In genomic region chr19:40633207-40633606, GRCh38 we compare ENCODE assay signal across 15 cellular contexts. TPM values are rescaled to one million over a fixed set of nuclear protein-coding genes. Genes with fewer than 3 reads are reported as not detected.
DNase-seq lines count a peak whose midpoint lies in the region; ATAC-seq and TF ChIP-seq lines count a peak whose summit lies in the region.
"Had no signal": no experiment of that assay in that cellular context is flagged by ENCODE, and none has a peak within 500 bp of the region (broad histone marks: within the 10 kb centered on the region; RNA-seq: fewer than 3 reads in every experiment).

No MANE protein-coding gene starts in this region.

- peaks cover 51% of the 10 kb centered on the region for H3K27me3 Mint-ChIP-seq in WTC11 (ENCODE audit: low read depth)
- peaks cover 2% of the 10 kb centered on the region for H3K27me3 Mint-ChIP-seq in glutamatergic neuron (ENCODE audit: unreplicated experiment)

- POLR2A ChIA-PET in WTC11 (lab: Charles Lee), result no interaction called here

- DNase-seq in GM20000 (ENCODE audit: low spot score), result peak; percentile 21
- no peak for DNase-seq in WTC11 (ENCODE audit: low spot score)
- DNase-seq in fibroblast of gingiva (ENCODE audit: low read depth), result peak; percentile 67
- no peak for DNase-seq in stimulated activated effector memory CD8-positive, alpha-beta T cell treated with anti-CD3 and anti-CD28 coated beads, Interleukin-12 subunit alpha, Interleukin-12 subunit beta, amount 100 ng/mL, for 72 hours (ENCODE audit: low spot score in 2 of 2)
- no peak for DNase-seq in NCI-H1436 treated with DMSO at 0.1 percent for 48 hours (lab: John Stamatoyannopoulos, UW)
- no peak for DNase-seq in SKM-1 (lab: John Stamatoyannopoulos, UW; ENCODE audit: unreplicated experiment)
- no peak for DNase-seq in glutamatergic neuron
- no peak for DNase-seq in GOT3 (lab: John Stamatoyannopoulos, UW)
- DNase-seq: activated CD8-positive, alpha-beta memory T cell treated with anti-CD3 and anti-CD28 coated beads, Interleukin-2, amount 10 ng/mL, durations not matched to agents 7 days and 5 days; activated naive CD4-positive, alpha-beta T cell; islet precursor cell; NCI-H1930; NCI-H526; T-cell had no signal

- peak overlapping the region; percentile 32; the same call in 1 of the 2 replicates for H3K4me3 Mint-ChIP-seq in WTC11
- H3K4me3 Mint-ChIP-seq in stimulated activated effector memory CD8-positive, alpha-beta T cell treated with anti-CD3 and anti-CD28 coated beads, Interleukin-12 subunit alpha, Interleukin-12 subunit beta, amount 100 ng/mL, for 72 hours, result no peak overlapping the region
- no peak overlapping the region for H3K4me3 Mint-ChIP-seq in glutamatergic neuron (ENCODE audit: unreplicated experiment)
- H3K4me3 Mint-ChIP-seq: activated CD8-positive, alpha-beta memory T cell treated with anti-CD3 and anti-CD28 coated beads, Interleukin-2, amount 10 ng/mL, durations not matched to agents 7 days and 5 days; T-cell had no signal

- TF ChIP-seq CTCF in GM20000 (IDR thresholded peaks at IDR 0.05; ENCODE audit: extremely low read depth, missing control alignments) (no peak), WTC11 (IDR thresholded peaks at IDR 0.05) (no peak), glutamatergic neuron (IDR thresholded peaks at IDR 0.05; ENCODE audit: partially characterized antibody, unreplicated experiment) (no peak)

- peaks cover 11% of the 10 kb centered on the region for H3K36me3 Mint-ChIP-seq in WTC11
- peaks cover 27% of the 10 kb centered on the region for H3K36me3 Mint-ChIP-seq in stimulated activated effector memory CD8-positive, alpha-beta T cell treated with anti-CD3 and anti-CD28 coated beads, Interleukin-12 subunit alpha, Interleukin-12 subunit beta, amount 100 ng/mL, for 72 hours
- peaks cover 5% of the 10 kb centered on the region for H3K36me3 Mint-ChIP-seq in glutamatergic neuron (ENCODE audit: unreplicated experiment)

- no peak for ATAC-seq in WTC11
- ATAC-seq in stimulated activated effector memory CD8-positive, alpha-beta T cell treated with anti-CD3 and anti-CD28 coated beads, Interleukin-12 subunit alpha, Interleukin-12 subunit beta, amount 100 ng/mL, for 72 hours, result no peak
- ATAC-seq: activated CD8-positive, alpha-beta memory T cell treated with anti-CD3 and anti-CD28 coated beads, Interleukin-2, amount 10 ng/mL, durations not matched to agents 7 days and 5 days; T-cell had no signal

- CTCF ChIA-PET in WTC11 (lab: Charles Lee), result interaction anchor here (0.9 to 5.2 kb wide), 11 partner anchors 12 to 121 kb away, joined by 4 to 101 read pairs (median 23); partner anchors contain the start of gene LTBP4

- H3K9me3 Mint-ChIP-seq in WTC11 (no peaks in the 10 kb centered on the region), glutamatergic neuron (ENCODE audit: unreplicated experiment) (peaks cover 8% of the 10 kb centered on the region)
- no peaks in the 10 kb centered on the region for H3K9me3 Mint-ChIP-seq in stimulated activated effector memory CD8-positive, alpha-beta T cell treated with anti-CD3 and anti-CD28 coated beads, Interleukin-12 subunit alpha, Interleukin-12 subunit beta, amount 100 ng/mL, for 72 hours
- H3K9me3 Mint-ChIP-seq: neural progenitor cell, T-cell had no signal

- no peak overlapping the region for H3K27ac Mint-ChIP-seq in WTC11
- peak overlapping the region; percentile 69 for H3K27ac Mint-ChIP-seq in stimulated activated effector memory CD8-positive, alpha-beta T cell treated with anti-CD3 and anti-CD28 coated beads, Interleukin-12 subunit alpha, Interleukin-12 subunit beta, amount 100 ng/mL, for 72 hours
- H3K27ac Mint-ChIP-seq in glutamatergic neuron (ENCODE audit: unreplicated experiment), result no peak overlapping the region
- H3K27ac Mint-ChIP-seq: activated CD8-positive, alpha-beta memory T cell treated with anti-CD3 and anti-CD28 coated beads, Interleukin-2, amount 10 ng/mL, durations not matched to agents 7 days and 5 days; neural progenitor cell; T-cell had no signal

- H3K4me1 Mint-ChIP-seq in WTC11 (peaks cover 44% of the 10 kb centered on the region), glutamatergic neuron (ENCODE audit: low read depth, unreplicated experiment) (peaks cover 3% of the 10 kb centered on the region)
- peaks cover 14% of the 10 kb centered on the region for H3K4me1 Mint-ChIP-seq in stimulated activated effector memory CD8-positive, alpha-beta T cell treated with anti-CD3 and anti-CD28 coated beads, Interleukin-12 subunit alpha, Interleukin-12 subunit beta, amount 100 ng/mL, for 72 hours

TF ChIP-seq in WTC11, 78 proteins besides CTCF, POLR2A, EP300 and RAD21 (continues in another document):
- no peak for TF ChIP-seq TP53 (CRISPR knock-in tag; IDR thresholded peaks at IDR 0.05)
- no peak for TF ChIP-seq ZNF416 (CRISPR knock-in tag; IDR thresholded peaks at IDR 0.05)
- TF ChIP-seq, protein P1, sequence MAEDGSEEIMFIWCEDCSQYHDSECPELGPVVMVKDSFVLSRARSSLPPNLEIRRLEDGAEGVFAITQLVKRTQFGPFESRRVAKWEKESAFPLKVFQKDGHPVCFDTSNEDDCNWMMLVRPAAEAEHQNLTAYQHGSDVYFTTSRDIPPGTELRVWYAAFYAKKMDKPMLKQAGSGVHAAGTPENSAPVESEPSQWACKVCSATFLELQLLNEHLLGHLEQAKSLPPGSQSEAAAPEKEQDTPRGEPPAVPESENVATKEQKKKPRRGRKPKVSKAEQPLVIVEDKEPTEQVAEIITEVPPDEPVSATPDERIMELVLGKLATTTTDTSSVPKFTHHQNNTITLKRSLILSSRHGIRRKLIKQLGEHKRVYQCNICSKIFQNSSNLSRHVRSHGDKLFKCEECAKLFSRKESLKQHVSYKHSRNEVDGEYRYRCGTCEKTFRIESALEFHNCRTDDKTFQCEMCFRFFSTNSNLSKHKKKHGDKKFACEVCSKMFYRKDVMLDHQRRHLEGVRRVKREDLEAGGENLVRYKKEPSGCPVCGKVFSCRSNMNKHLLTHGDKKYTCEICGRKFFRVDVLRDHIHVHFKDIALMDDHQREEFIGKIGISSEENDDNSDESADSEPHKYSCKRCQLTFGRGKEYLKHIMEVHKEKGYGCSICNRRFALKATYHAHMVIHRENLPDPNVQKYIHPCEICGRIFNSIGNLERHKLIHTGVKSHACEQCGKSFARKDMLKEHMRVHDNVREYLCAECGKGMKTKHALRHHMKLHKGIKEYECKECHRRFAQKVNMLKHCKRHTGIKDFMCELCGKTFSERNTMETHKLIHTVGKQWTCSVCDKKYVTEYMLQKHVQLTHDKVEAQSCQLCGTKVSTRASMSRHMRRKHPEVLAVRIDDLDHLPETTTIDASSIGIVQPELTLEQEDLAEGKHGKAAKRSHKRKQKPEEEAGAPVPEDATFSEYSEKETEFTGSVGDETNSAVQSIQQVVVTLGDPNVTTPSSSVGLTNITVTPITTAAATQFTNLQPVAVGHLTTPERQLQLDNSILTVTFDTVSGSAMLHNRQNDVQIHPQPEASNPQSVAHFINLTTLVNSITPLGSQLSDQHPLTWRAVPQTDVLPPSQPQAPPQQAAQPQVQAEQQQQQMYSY (CRISPR knock-in tag; IDR thresholded peaks at IDR 0.05), result no peak
- no peak for TF ChIP-seq PREB (CRISPR knock-in tag; IDR thresholded peaks at IDR 0.05; ENCODE audit: borderline replicate concordance)
- no peak for TF ChIP-seq E2F5 (CRISPR knock-in tag; IDR thresholded peaks at IDR 0.05)
- TF ChIP-seq ATF6 (CRISPR knock-in tag; IDR thresholded peaks at IDR 0.05), result no peak
- TF ChIP-seq, protein P2, sequence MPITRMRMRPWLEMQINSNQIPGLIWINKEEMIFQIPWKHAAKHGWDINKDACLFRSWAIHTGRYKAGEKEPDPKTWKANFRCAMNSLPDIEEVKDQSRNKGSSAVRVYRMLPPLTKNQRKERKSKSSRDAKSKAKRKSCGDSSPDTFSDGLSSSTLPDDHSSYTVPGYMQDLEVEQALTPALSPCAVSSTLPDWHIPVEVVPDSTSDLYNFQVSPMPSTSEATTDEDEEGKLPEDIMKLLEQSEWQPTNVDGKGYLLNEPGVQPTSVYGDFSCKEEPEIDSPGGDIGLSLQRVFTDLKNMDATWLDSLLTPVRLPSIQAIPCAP (CRISPR knock-in tag; IDR thresholded peaks at IDR 0.05), result no peak
- no peak for TF ChIP-seq ESRRA (CRISPR knock-in tag; IDR thresholded peaks at IDR 0.05; ENCODE audit: borderline replicate concordance)
- no peak for TF ChIP-seq NFATC4 (CRISPR knock-in tag; IDR thresholded peaks at IDR 0.05)

RNA-seq across cellular contexts. Expression of gene LTBP4, which starts 32.0 kb away (rescaled TPM):
- total RNA-seq in WTC11 (2021) (125 to 168 TPM (median 166 TPM) in 3 replicates), glutamatergic neuron (ENCODE audit: unreplicated experiment) (169 TPM)

RNA-seq across cellular contexts. Expression of gene SHKBP1, which starts 56.5 kb away (rescaled TPM):
- total RNA-seq in WTC11 (2021) (71.7 to 82.1 TPM (median 76.9 TPM) in 3 replicates), glutamatergic neuron (ENCODE audit: unreplicated experiment) (170 TPM)

RNA-seq across cellular contexts. Expression of gene NUMBL, which starts 57.2 kb away (rescaled TPM):
- 30.3 to 38.6 TPM (median 34.9 TPM) in 3 replicates for total RNA-seq in WTC11 (2021)
- total RNA-seq in glutamatergic neuron (ENCODE audit: unreplicated experiment), result 250 TPM

Comparison
In these comparisons a context has a peak if more than half of its experiments do, and no peak if none do; other contexts are left out.
1. DNase-seq: peak in GM20000 (single experiment) and fibroblast of gingiva (single experiment); none in WTC11 (single experiment), stimulated activated effector memory CD8-positive, alpha-beta T cell treated with anti-CD3 and anti-CD28 coated beads, Interleukin-12 subunit alpha, Interleukin-12 subunit beta, amount 100 ng/mL, for 72 hours (0 of 2), NCI-H1436 treated with DMSO at 0.1 percent for 48 hours (single experiment), SKM-1 (single experiment), glutamatergic neuron (single experiment) and GOT3 (single experiment).